ENCODE assay signal across 8 cellular contexts in genomic region chr15:43370310-43370974, GRCh38. TPM values are rescaled to one million over a fixed set of nuclear protein-coding genes. Genes with fewer than 3 reads are reported as not detected.
DNase-seq lines count a peak whose midpoint lies in the region; ATAC-seq lines count a peak whose summit lies in the region.

No MANE protein-coding gene starts in this region.

- peaks cover 33% of the 10 kb centered on the region for H3K79me1 ChIP-seq in mesenchymal stem cell (replicated peaks; ENCODE audit: low read length, poor library complexity, severe bottlenecking)

- H2BK5ac ChIP-seq in mesenchymal stem cell (ENCODE audit: low read depth, low read length, poor library complexity, severe bottlenecking): no peak overlapping the region

- H3K4me3 ChIP-seq in effector memory CD4-positive, alpha-beta T cell (ENCODE audit: insufficient read depth, low read depth, low read length, poor library complexity, severe bottlenecking): peak overlapping the region; percentile 81
- peak overlapping the region; percentile 95 to 97 for H3K4me3 ChIP-seq in mesenchymal stem cell (ENCODE audit: insufficient read depth in 1 of 2, low read depth in 1 of 2, low read length in 2 of 2)
- peak overlapping the region; percentile 96 for H3K4me3 ChIP-seq in urinary bladder (ENCODE audit: low read depth, low read length)

- peak overlapping the region; percentile 78 for H4K8ac ChIP-seq in mesenchymal stem cell (ENCODE audit: low read length)

- peaks cover 6% of the 10 kb centered on the region for H3K36me3 ChIP-seq in effector memory CD4-positive, alpha-beta T cell (ENCODE audit: control insufficient read depth, insufficient read depth, low read length)
- peaks cover 16 to 37% of the 10 kb centered on the region in 2 experiments for H3K36me3 ChIP-seq in mesenchymal stem cell (ENCODE audit: control insufficient read depth in 1 of 2, insufficient read depth in 2 of 2, low read depth in 1 of 2, low read length in 2 of 2)
- H3K36me3 ChIP-seq in urinary bladder (ENCODE audit: insufficient read depth): no peaks in the 10 kb centered on the region

- DNase-seq in activated effector memory CD4-positive, alpha-beta T cell treated with anti-CD3 and anti-CD28 coated beads, Interleukin-2, amount 50 U/mL, for 16 hours: peak; percentile 62
- no peak for DNase-seq in activated effector memory CD4-positive, alpha-beta T cell treated with Interleukin-2 at 50 U/mL for 16 hours
- peak; percentile 15 for DNase-seq in RPMI7951 (ENCODE audit: low read depth)
- no peak for DNase-seq in effector memory CD4-positive, alpha-beta T cell
- DNase-seq in mesenchymal stem cell: peak; percentile 72
- no peak for DNase-seq in putamen (ENCODE audit: low spot score)

- no peak overlapping the region for H2BK120ac ChIP-seq in mesenchymal stem cell (ENCODE audit: low read depth, low read length)

- H3K18ac ChIP-seq in mesenchymal stem cell (ENCODE audit: low read depth in 1 of 2, low read length in 2 of 2): peak overlapping the region; percentile 74 to 83

- peak overlapping the region; percentile 33 for H2BK15ac ChIP-seq in mesenchymal stem cell (ENCODE audit: low read depth, poor library complexity, severe bottlenecking)

- H3K14ac ChIP-seq in mesenchymal stem cell (ENCODE audit: low read length in 2 of 2): peak overlapping the region in 1 of 2 experiments; percentile 83

- H3K23ac ChIP-seq in mesenchymal stem cell (ENCODE audit: low read length in 2 of 2): peak overlapping the region in 1 of 2 experiments; percentile 65

- peak; percentile 31 for ATAC-seq in HG02623 (IDR thresholded peaks at IDR 0.05; ENCODE audit: unreplicated experiment)

- peak overlapping the region in 1 of 2 experiments; percentile 75 for H3K4ac ChIP-seq in mesenchymal stem cell (ENCODE audit: low read depth in 1 of 2, low read length in 2 of 2)

- H3K27ac ChIP-seq in effector memory CD4-positive, alpha-beta T cell (ENCODE audit: insufficient read depth, low read length, poor library complexity, severe bottlenecking): peak overlapping the region; percentile 59
- H3K27ac ChIP-seq in mesenchymal stem cell (ENCODE audit: low read length, poor library complexity, severe bottlenecking) (no peak overlapping the region), urinary bladder (ENCODE audit: low read depth) (no peak overlapping the region)

- H4K91ac ChIP-seq in mesenchymal stem cell (ENCODE audit: low read length): no peak overlapping the region

- H3K27me3 ChIP-seq in effector memory CD4-positive, alpha-beta T cell (replicated peaks; ENCODE audit: control insufficient read depth, insufficient read depth, low read length, poor library complexity, severe bottlenecking): no peaks in the 10 kb centered on the region
- H3K27me3 ChIP-seq in mesenchymal stem cell (ENCODE audit: control insufficient read depth in 1 of 2, insufficient read depth in 1 of 2, low read length in 2 of 2): no peaks in the 10 kb centered on the region

- H3K9ac ChIP-seq in mesenchymal stem cell (ENCODE audit: low read length): peak overlapping the region; percentile 93

- peak overlapping the region; percentile 80 for H3K4me2 ChIP-seq in mesenchymal stem cell (ENCODE audit: low read length, poor library complexity, severe bottlenecking)

- H2BK12ac ChIP-seq in mesenchymal stem cell (ENCODE audit: low read length in 2 of 2): no peak overlapping the region

- WGBS in mesenchymal stem cell: 2% methylated on average over 24 of the region's 45 CpGs
- 1% methylated on average over 45 of the region's 45 CpGs for WGBS in urinary bladder

- peak overlapping the region; percentile 73 for H2AFZ ChIP-seq in mesenchymal stem cell (ENCODE audit: low read depth, low read length)

- H3K4me1 ChIP-seq in effector memory CD4-positive, alpha-beta T cell (ENCODE audit: control insufficient read depth, insufficient read depth, low read length, poor library complexity, severe bottlenecking): peaks cover 7% of the 10 kb centered on the region
- H3K4me1 ChIP-seq in mesenchymal stem cell (ENCODE audit: control insufficient read depth, insufficient read depth, low read depth, low read length): peaks cover 12% of the 10 kb centered on the region
- no peaks in the 10 kb centered on the region for H3K4me1 ChIP-seq in urinary bladder (ENCODE audit: insufficient read depth)

- no peaks in the 10 kb centered on the region for H3K9me3 ChIP-seq in effector memory CD4-positive, alpha-beta T cell (ENCODE audit: control insufficient read depth, low read length)
- peaks cover 2% of the 10 kb centered on the region for H3K9me3 ChIP-seq in mesenchymal stem cell (ENCODE audit: control insufficient read depth, low read length)

- H2AK5ac ChIP-seq in mesenchymal stem cell (ENCODE audit: low read length, severe bottlenecking): no peak overlapping the region

RNA-seq across cellular contexts. Expression of gene ZSCAN29, which starts 0.4 kb away (rescaled TPM):
- total RNA-seq in RPMI7951 (2014; rRNA removed; shearing (Covaris generic)): 12.7 and 13.4 TPM in 2 replicates
- 11.2 TPM for polyA plus RNA-seq in mesenchymal stem cell (2013, experiment 1 of 2)
- 10.2 TPM for polyA plus RNA-seq in mesenchymal stem cell (2013, experiment 2 of 2)
- total RNA-seq in urinary bladder: 24.4 TPM
- polyA plus RNA-seq in urinary bladder: 11.9 TPM

RNA-seq across cellular contexts. Expression of gene TUBGCP4, which starts 0.5 kb away (rescaled TPM):
- 16.9 and 17.6 TPM in 2 replicates for total RNA-seq in RPMI7951 (2014; rRNA removed; shearing (Covaris generic))
- polyA plus RNA-seq in mesenchymal stem cell (2013, experiment 1 of 2): 5.3 TPM
- 5.1 TPM for polyA plus RNA-seq in mesenchymal stem cell (2013, experiment 2 of 2)
- total RNA-seq in urinary bladder: 14.3 TPM
- 9.7 TPM for polyA plus RNA-seq in urinary bladder

RNA-seq across cellular contexts. Expression of gene LCMT2, which starts 40.1 kb away (rescaled TPM):
- total RNA-seq in RPMI7951 (2014; rRNA removed; shearing (Covaris generic)): 9.5 and 14.7 TPM in 2 replicates
- 3.2 TPM for polyA plus RNA-seq in mesenchymal stem cell (2013, experiment 1 of 2)
- 3.3 TPM for polyA plus RNA-seq in mesenchymal stem cell (2013, experiment 2 of 2)
- total RNA-seq in urinary bladder: 8.0 TPM
- polyA plus RNA-seq in urinary bladder: 5.5 TPM

Comparison
In these comparisons a context has a peak if more than half of its experiments do, and no peak if none do; other contexts are left out.
1. DNase-seq: peak in activated effector memory CD4-positive, alpha-beta T cell treated with anti-CD3 and anti-CD28 coated beads, Interleukin-2, amount 50 U/mL, for 16 hours (single experiment), RPMI7951 (single experiment) and mesenchymal stem cell (single experiment); none in activated effector memory CD4-positive, alpha-beta T cell treated with Interleukin-2 at 50 U/mL for 16 hours (single experiment), effector memory CD4-positive, alpha-beta T cell (0 of 3) and putamen (single experiment).
2. Peak in every context shown above with its lines, with median percentiles within 50 percentile points of each other: H3K4me3 ChIP-seq.